Comparison of ENCODE assay signal across 9 cellular contexts in the genomic region with DNA sequence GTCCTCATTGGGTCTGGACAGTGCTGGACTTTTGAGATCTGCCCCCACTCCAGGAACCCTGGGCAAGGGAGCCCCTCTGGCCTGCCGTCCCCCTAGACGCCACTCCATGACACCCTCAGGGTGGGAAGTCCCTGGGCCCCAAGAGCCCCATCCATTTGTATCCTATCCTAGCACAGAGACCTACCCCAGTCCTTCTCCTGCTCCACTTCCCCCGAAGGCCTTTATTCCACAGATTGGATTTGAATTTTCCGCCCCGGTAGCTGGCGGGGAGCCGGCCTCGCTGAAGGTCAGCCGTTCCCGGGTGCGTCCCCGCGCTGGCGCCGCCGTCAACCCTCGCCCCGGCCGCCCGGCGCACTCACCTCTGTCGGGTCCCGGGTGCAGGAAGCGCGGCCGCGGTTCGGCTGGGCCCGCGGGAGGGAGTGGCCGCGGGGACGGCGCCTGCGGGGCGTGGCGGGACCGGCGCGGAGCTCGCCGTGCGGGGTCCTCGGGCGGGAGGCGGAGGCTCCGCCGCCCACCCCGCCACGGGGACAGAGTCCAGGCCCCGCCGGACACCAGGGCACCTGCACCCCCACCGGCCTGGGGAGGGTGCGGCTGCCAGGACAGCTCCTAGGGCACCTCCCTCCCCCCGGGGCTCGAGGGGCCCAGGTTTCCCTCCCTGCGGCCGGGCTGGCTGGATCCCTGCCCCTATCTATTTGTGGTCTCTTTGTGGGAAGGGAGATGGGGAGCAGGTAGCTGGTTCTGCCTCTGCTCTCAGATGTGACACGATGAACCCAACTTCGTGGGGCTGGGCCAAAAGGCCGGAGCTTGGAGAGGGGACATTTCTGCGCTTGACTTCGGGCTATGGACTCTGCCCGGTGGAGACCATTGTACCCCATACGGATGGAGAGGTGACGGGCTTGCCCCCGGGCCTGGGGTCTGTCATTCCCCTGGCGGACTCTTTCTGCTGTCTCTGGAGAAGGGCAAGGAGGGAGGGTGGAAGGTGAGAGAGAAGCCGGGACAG. TPM values are rescaled to one million over a fixed set of nuclear protein-coding genes. Genes with fewer than 3 reads are reported as not detected.
DNase-seq lines count a peak whose midpoint lies in the region; ATAC-seq and TF ChIP-seq lines count a peak whose summit lies in the region.
"Had no signal": no experiment of that assay in that cellular context is flagged by ENCODE, and none has a peak within 500 bp of the region (broad histone marks: within the 10 kb centered on the region; RNA-seq: fewer than 3 reads in every experiment).

No MANE protein-coding gene starts in this region.

- H3K27ac ChIP-seq in right atrium auricular region = peak overlapping the region in 1 of 2 donors; percentile 31
- H3K27ac ChIP-seq: HL-60 had no signal

- no peaks in the 10 kb centered on the region for H3K27me3 Mint-ChIP-seq in activated T-helper 2 cell treated with anti-CD3 and anti-CD28 coated beads, Interferon-gamma antibody, Interleukin-2, Interleukin-4, amounts not matched to agents 10 μg/mL and 5 μg/mL and 100 μg/mL, durations not matched to agents 14 hours and 24 hours and 36 hours (ENCODE audit: low read depth)

- peaks cover 0 to 12% of the 10 kb centered on the region in 2 donors for H3K4me1 ChIP-seq in right atrium auricular region

- peaks cover 23% of the 10 kb centered on the region for H3K36me3 Mint-ChIP-seq in activated T-helper 2 cell treated with anti-CD3 and anti-CD28 coated beads, Interferon-gamma antibody, Interleukin-2, Interleukin-4, amounts not matched to agents 10 μg/mL and 5 μg/mL and 100 μg/mL, durations not matched to agents 14 hours and 24 hours and 36 hours (ENCODE audit: low read depth)

- H3K27me3 ChIP-seq in H7 (ENCODE audit: control insufficient read depth, insufficient read depth, low read length) (peaks cover 21% of the 10 kb centered on the region), right atrium auricular region (no peaks in the 10 kb centered on the region)

- no peak for TF ChIP-seq CTCF in right atrium auricular region (IDR thresholded peaks at IDR 0.05)

- H3K4me3 ChIP-seq in H7 (ENCODE audit: insufficient read depth, low read depth, low read length) (peak overlapping the region; percentile 38), right atrium auricular region (peak overlapping the region; percentile 30 to 52), skeletal muscle cell (ENCODE audit: low read depth, low read length) (peak overlapping the region; percentile 31)

- H3K36me3 ChIP-seq in H7 (replicated peaks; ENCODE audit: control insufficient read depth, insufficient read depth, low read length) (no peaks in the 10 kb centered on the region), right atrium auricular region (no peaks in the 10 kb centered on the region)

- peaks cover 36% of the 10 kb centered on the region for H3K4me1 Mint-ChIP-seq in activated T-helper 2 cell treated with anti-CD3 and anti-CD28 coated beads, Interferon-gamma antibody, Interleukin-2, Interleukin-4, amounts not matched to agents 10 μg/mL and 5 μg/mL and 100 μg/mL, durations not matched to agents 14 hours and 24 hours and 36 hours (ENCODE audit: low read depth)

- peak overlapping the region; percentile 47 for H3K4me3 Mint-ChIP-seq in activated T-helper 2 cell treated with anti-CD3 and anti-CD28 coated beads, Interferon-gamma antibody, Interleukin-2, Interleukin-4, amounts not matched to agents 10 μg/mL and 5 μg/mL and 100 μg/mL, durations not matched to agents 14 hours and 24 hours and 36 hours (ENCODE audit: low read depth)

- peak; percentile 83 for DNase-seq in H7
- DNase-seq in activated T-helper 2 cell treated with anti-CD3 and anti-CD28 coated beads, Interferon-gamma antibody, Interleukin-2, Interleukin-4, amounts not matched to agents 10 μg/mL and 5 μg/mL and 100 μg/mL, durations not matched to agents 14 hours and 24 hours and 36 hours (ENCODE audit: low spot score) = no peak
- DNase-seq in right atrium auricular region (ENCODE audit: low spot score) = no peak
- DNase-seq in skeletal muscle cell (ENCODE audit: low read depth) = no peak
- DNase-seq in foreskin melanocyte = no peak
- DNase-seq in GM19238 (ENCODE audit: insufficient read length, low spot score) = no peak

- peaks cover 4% of the 10 kb centered on the region for H3K9me3 Mint-ChIP-seq in activated T-helper 2 cell treated with anti-CD3 and anti-CD28 coated beads, Interferon-gamma antibody, Interleukin-2, Interleukin-4, amounts not matched to agents 10 μg/mL and 5 μg/mL and 100 μg/mL, durations not matched to agents 14 hours and 24 hours and 36 hours

- ATAC-seq in HG03521 (IDR thresholded peaks at IDR 0.05; ENCODE audit: unreplicated experiment) = no peak
- no peak for ATAC-seq in GM21737 (IDR thresholded peaks at IDR 0.05; ENCODE audit: unreplicated experiment)

- H3K9me3 ChIP-seq in right atrium auricular region = no peaks in the 10 kb centered on the region

- H3K27ac Mint-ChIP-seq in activated T-helper 2 cell treated with anti-CD3 and anti-CD28 coated beads, Interferon-gamma antibody, Interleukin-2, Interleukin-4, amounts not matched to agents 10 μg/mL and 5 μg/mL and 100 μg/mL, durations not matched to agents 14 hours and 24 hours and 36 hours = no peak overlapping the region

- intact Hi-C loops in activated T-helper 2 cell treated with anti-CD3 and anti-CD28 coated beads, Interferon-gamma antibody, Interleukin-2, Interleukin-4, amounts not matched to agents 10 μg/mL and 5 μg/mL and 100 μg/mL, durations not matched to agents 14 hours and 24 hours and 36 hours (cut with micrococcal nuclease) = loop anchor here (5.0 kb wide), 1 partner anchor 37 kb away; no protein-coding TSS in a partner anchor

RNA-seq across cellular contexts. Expression of a gene that starts 19.9 kb away (rescaled TPM):
- total RNA-seq in H7 (2014; rRNA removed; shearing (Covaris generic)) = 0.22 and 1.1 TPM in 2 replicates
- total RNA-seq in activated T-helper 2 cell treated with anti-CD3 and anti-CD28 coated beads, Interferon-gamma antibody, Interleukin-2, Interleukin-4, amounts not matched to agents 10 μg/mL and 5 μg/mL and 100 μg/mL, durations not matched to agents 14 hours and 24 hours and 36 hours = 5.7 and 6.0 TPM in 2 replicates
- total RNA-seq in right atrium auricular region = 1 to 10 TPM in 1 of 2 donors, under 1 TPM in 1; 0.55 to 1.4 TPM
